ENCODE assay signal across 37 cellular contexts in the genomic region with DNA sequence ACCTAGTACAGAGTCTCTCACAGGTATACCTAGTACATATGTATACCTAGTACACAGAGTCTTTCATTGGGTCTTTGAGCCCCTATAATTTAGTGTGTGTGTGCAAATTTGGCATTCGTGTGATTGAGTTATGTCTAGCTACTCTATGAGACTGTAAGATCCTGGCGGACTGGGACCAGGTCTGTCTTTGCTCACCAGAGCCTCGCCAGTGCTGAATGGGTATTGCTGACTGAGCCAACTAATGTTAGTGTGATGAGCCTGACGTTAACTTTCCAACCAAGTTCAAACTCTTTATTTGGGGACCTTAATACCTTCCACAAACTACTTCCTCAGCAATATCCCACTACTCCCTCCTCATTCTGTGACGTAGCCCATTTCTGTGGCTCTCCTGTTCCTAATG.
"Had no signal": no experiment of that assay in that cellular context is flagged by ENCODE, and none has a peak within 500 bp of the region (broad histone marks: within the 10 kb centered on the region; RNA-seq: fewer than 3 reads in every experiment).

No MANE protein-coding gene starts in this region.

- H3K27ac ChIP-seq: body of pancreas, Peyer's patch, SJSA1 had no signal

- H3K4me2 ChIP-seq: SK-N-SH had no signal

- ATAC-seq: activated CD4-positive, alpha-beta T cell treated with anti-CD3 and anti-CD28 coated beads for 36 hours; activated CD4-positive, CD25-positive, alpha-beta regulatory T cell treated with anti-CD3 and anti-CD28 coated beads, Interleukin-2, amount 50 U/mL, for 24 hours; activated CD8-positive, alpha-beta T cell treated with anti-CD3 and anti-CD28 coated beads, Interleukin-2, amount 10 ng/mL, durations not matched to agents 7 days and 5 days; body of pancreas; PC-3; T-cell had no signal

- FAIRE-seq: astrocyte, bronchial epithelial cell had no signal

- H3K4me1 Mint-ChIP-seq: activated CD4-positive, alpha-beta T cell treated with anti-CD3 and anti-CD28 coated beads for 36 hours; activated naive CD4-positive, alpha-beta T cell treated with anti-CD3 and anti-CD28 coated beads, Interleukin-2, amount 50 U/mL, for 24 hours; T-cell had no signal

- H3K27me3 ChIP-seq: body of pancreas, Peyer's patch, SJSA1 had no signal

- H3K9ac ChIP-seq: SK-N-SH had no signal

- H3K4me1 ChIP-seq: body of pancreas, Peyer's patch, SJSA1 had no signal

- H3K27ac Mint-ChIP-seq: activated CD4-positive, alpha-beta T cell treated with anti-CD3 and anti-CD28 coated beads for 36 hours; activated CD4-positive, alpha-beta T cell treated with anti-CD3 and anti-CD28 coated beads, Interleukin-2, amount 10 ng/mL, durations not matched to agents 7 days and 5 days; activated CD8-positive, alpha-beta T cell treated with anti-CD3 and anti-CD28 coated beads, Interleukin-2, amount 10 ng/mL, durations not matched to agents 7 days and 5 days; activated naive CD4-positive, alpha-beta T cell treated with anti-CD3 and anti-CD28 coated beads, Interleukin-2, amount 50 U/mL, for 24 hours; activated naive CD8-positive, alpha-beta T cell treated with anti-CD3 and anti-CD28 coated beads, Interleukin-2, amount 10 ng/mL, durations not matched to agents 7 days and 5 days; activated T-cell treated with anti-CD3 and anti-CD28 coated beads, Interleukin-2, amount 50 U/mL, for 24 hours; activated T-helper 2 cell treated with anti-CD3 and anti-CD28 coated beads, Interferon-gamma antibody, Interleukin-2, Interleukin-4, amounts not matched to agents 10 μg/mL and 5 μg/mL and 100 μg/mL, durations not matched to agents 14 hours and 24 hours and 36 hours; T-cell had no signal

- H3K4me3 ChIP-seq: body of pancreas, Peyer's patch, SJSA1 had no signal

- DNase-seq: activated CD4-positive, alpha-beta T cell treated with anti-CD3 and anti-CD28 coated beads for 36 hours; activated CD4-positive, alpha-beta T cell treated with anti-CD3 and anti-CD28 coated beads, Interleukin-2, amount 10 ng/mL, durations not matched to agents 7 days and 5 days; activated CD4-positive, alpha-beta T cell treated with anti-CD3 and anti-CD28 coated beads, Interleukin-2, amount 50 U/mL, for 48 hours; activated CD8-positive, alpha-beta T cell treated with anti-CD3 and anti-CD28 coated beads, Interleukin-2, amount 10 ng/mL, durations not matched to agents 7 days and 5 days; activated gamma-delta T cell; activated naive CD4-positive, alpha-beta T cell treated with Interleukin-2 at 50 U/mL for 16 hours; activated naive CD8-positive, alpha-beta T cell treated with anti-CD3 and anti-CD28 coated beads, Interleukin-2, amount 10 ng/mL, durations not matched to agents 7 days and 5 days; activated T-cell treated with anti-CD3 and anti-CD28 coated beads, Interleukin-2, amount 50 U/mL, for 24 hours; body of pancreas; central memory CD4-positive, alpha-beta T cell; Karpas-422; MM.1S; MV-4-11; NCI-H1092; NCI-H1436 treated with DMSO at 0.1 percent for 48 hours; NCI-H1694 treated with DMSO at 0.1 percent for 48 hours; NCI-H2029 treated with DMSO at 0.1 percent for 48 hours; NCI-H2107; NCI-H2171; NCI-H510A; NCI-H526; NCI-H748 treated with DMSO at 0.1 percent for 48 hours; NK-92 treated with Interleukin-12 subunit alpha and Interleukin-12 subunit beta, amount 100 ng/mL, for 24 hours; PC-3; Peyer's patch; RPMI8226; SHP77 treated with DMSO at 0.1 percent for 48 hours; SK-N-SH; T-cell; T-helper 2 cell; T-helper 9 cell had no signal

- H3K9me3 Mint-ChIP-seq: activated CD4-positive, alpha-beta T cell treated with anti-CD3 and anti-CD28 coated beads, Interleukin-2, amount 10 ng/mL, durations not matched to agents 7 days and 5 days; activated naive CD4-positive, alpha-beta T cell treated with anti-CD3 and anti-CD28 coated beads, Interleukin-2, amount 50 U/mL, for 24 hours; activated naive CD8-positive, alpha-beta T cell treated with anti-CD3 and anti-CD28 coated beads, Interleukin-2, amount 10 ng/mL, durations not matched to agents 7 days and 5 days; activated T-cell treated with anti-CD3 and anti-CD28 coated beads, Interleukin-2, amount 50 U/mL, for 24 hours; activated T-helper 2 cell treated with anti-CD3 and anti-CD28 coated beads, Interferon-gamma antibody, Interleukin-2, Interleukin-4, amounts not matched to agents 10 μg/mL and 5 μg/mL and 100 μg/mL, durations not matched to agents 14 hours and 24 hours and 36 hours; T-cell had no signal

- H3K36me3 ChIP-seq: Peyer's patch, SJSA1 had no signal

- H3K9me2 ChIP-seq: SK-N-SH had no signal

- H3K27me3 Mint-ChIP-seq: activated CD4-positive, alpha-beta T cell treated with anti-CD3 and anti-CD28 coated beads for 36 hours; activated naive CD4-positive, alpha-beta T cell treated with anti-CD3 and anti-CD28 coated beads, Interleukin-2, amount 50 U/mL, for 24 hours; activated naive CD8-positive, alpha-beta T cell treated with anti-CD3 and anti-CD28 coated beads, Interleukin-2, amount 10 ng/mL, durations not matched to agents 7 days and 5 days; activated T-cell treated with anti-CD3 and anti-CD28 coated beads, Interleukin-2, amount 50 U/mL, for 24 hours; T-cell had no signal

- H3K4me3 Mint-ChIP-seq: activated CD4-positive, alpha-beta T cell treated with anti-CD3 and anti-CD28 coated beads for 36 hours; activated CD4-positive, alpha-beta T cell treated with anti-CD3 and anti-CD28 coated beads, Interleukin-2, amount 10 ng/mL, durations not matched to agents 7 days and 5 days; activated CD8-positive, alpha-beta T cell treated with anti-CD3 and anti-CD28 coated beads, Interleukin-2, amount 10 ng/mL, durations not matched to agents 7 days and 5 days; activated naive CD4-positive, alpha-beta T cell treated with anti-CD3 and anti-CD28 coated beads, Interleukin-2, amount 50 U/mL, for 24 hours; activated naive CD8-positive, alpha-beta T cell treated with anti-CD3 and anti-CD28 coated beads, Interleukin-2, amount 10 ng/mL, durations not matched to agents 7 days and 5 days; activated T-cell treated with anti-CD3 and anti-CD28 coated beads, Interleukin-2, amount 50 U/mL, for 24 hours; T-cell had no signal

- H3K9me3 ChIP-seq: body of pancreas, Peyer's patch, SJSA1, SK-N-SH had no signal
